Comparison of ENCODE assay signal across 8 cellular contexts in genomic region chr4:2006956-2007653, GRCh38. TPM values are rescaled to one million over a fixed set of nuclear protein-coding genes. Genes with fewer than 3 reads are reported as not detected.
A peak's percentile ranks its signal among the peaks of the same experiment; 100 is the strongest.
DNase-seq lines count a peak whose midpoint lies in the region; ATAC-seq and TF ChIP-seq lines count a peak whose summit lies in the region.

No MANE protein-coding gene starts in this region.

- H3K9me3 ChIP-seq in right atrium auricular region: no peaks in the 10 kb centered on the region

- H3K36me3 ChIP-seq in right atrium auricular region: peaks cover 9% of the 10 kb centered on the region

- H3K4me3 Mint-ChIP-seq in memory B cell: peak overlapping the region; percentile 93

- H3K27me3 Mint-ChIP-seq in memory B cell: peaks cover 3% of the 10 kb centered on the region

- no peaks in the 10 kb centered on the region for H3K27me3 ChIP-seq in right atrium auricular region

- H3K9me3 Mint-ChIP-seq in memory B cell: no peaks in the 10 kb centered on the region

- ATAC-seq in memory B cell (ENCODE audit: low read depth): no peak
- ATAC-seq in GM21515 (IDR thresholded peaks at IDR 0.05; ENCODE audit: unreplicated experiment): no peak

- H3K4me3 ChIP-seq in right atrium auricular region (peak overlapping the region; percentile 85 to 98), astrocyte of the spinal cord (ENCODE audit: low read depth, low read length) (peak overlapping the region; percentile 97)

- no peak overlapping the region for H3K27ac ChIP-seq in right atrium auricular region

- H3K27ac Mint-ChIP-seq in memory B cell: peak overlapping the region; percentile 97

- TF ChIP-seq CTCF in right atrium auricular region (IDR thresholded peaks at IDR 0.05) (no peak), astrocyte of the spinal cord (IDR thresholded peaks at IDR 0.05; ENCODE audit: low read depth, low read length) (no peak)

- in situ Hi-C loops in astrocyte of the spinal cord (cut with HindIII; ENCODE audit: low sequenced_read_pairs): no loop called here

- peaks cover 0 to 25% of the 10 kb centered on the region in 2 donors for H3K4me1 ChIP-seq in right atrium auricular region

- H3K4me1 Mint-ChIP-seq in memory B cell: peaks cover 37% of the 10 kb centered on the region

- no peak for DNase-seq in right atrium auricular region (ENCODE audit: low spot score)
- no peak for DNase-seq in cardiac septum (ENCODE audit: low spot score)
- DNase-seq in astrocyte of the spinal cord (ENCODE audit: low read depth, low spot score): no peak
- no peak for DNase-seq in memory B cell (ENCODE audit: low spot score in 2 of 2)
- no peak for DNase-seq in DMS153 (lab: John Stamatoyannopoulos, UW)
- no peak for DNase-seq in HK-2 (ENCODE audit: unreplicated experiment)
- DNase-seq in NCI-H345 (lab: John Stamatoyannopoulos, UW): no peak

- peaks cover 14% of the 10 kb centered on the region for H3K36me3 Mint-ChIP-seq in memory B cell

- intact Hi-C loops in cardiac septum (cut with DNase I): no loop called here

RNA-seq across cellular contexts. Expression of gene NELFA, which starts 1.7 kb away (rescaled TPM):
- 10 to 100 TPM in 1 of 2 donors, 1 to 10 TPM in 1; 8.0 to 12.7 TPM for total RNA-seq in right atrium auricular region
- 14.7 TPM for total RNA-seq in cardiac septum

RNA-seq across cellular contexts. Expression of gene NAT8L, which starts 52.0 kb away (rescaled TPM):
- total RNA-seq in right atrium auricular region (1 to 10 TPM; 3.0 to 3.2 TPM), cardiac septum (1.1 TPM)
